ENCODE assay signal across 8 cellular contexts in the genomic region with DNA sequence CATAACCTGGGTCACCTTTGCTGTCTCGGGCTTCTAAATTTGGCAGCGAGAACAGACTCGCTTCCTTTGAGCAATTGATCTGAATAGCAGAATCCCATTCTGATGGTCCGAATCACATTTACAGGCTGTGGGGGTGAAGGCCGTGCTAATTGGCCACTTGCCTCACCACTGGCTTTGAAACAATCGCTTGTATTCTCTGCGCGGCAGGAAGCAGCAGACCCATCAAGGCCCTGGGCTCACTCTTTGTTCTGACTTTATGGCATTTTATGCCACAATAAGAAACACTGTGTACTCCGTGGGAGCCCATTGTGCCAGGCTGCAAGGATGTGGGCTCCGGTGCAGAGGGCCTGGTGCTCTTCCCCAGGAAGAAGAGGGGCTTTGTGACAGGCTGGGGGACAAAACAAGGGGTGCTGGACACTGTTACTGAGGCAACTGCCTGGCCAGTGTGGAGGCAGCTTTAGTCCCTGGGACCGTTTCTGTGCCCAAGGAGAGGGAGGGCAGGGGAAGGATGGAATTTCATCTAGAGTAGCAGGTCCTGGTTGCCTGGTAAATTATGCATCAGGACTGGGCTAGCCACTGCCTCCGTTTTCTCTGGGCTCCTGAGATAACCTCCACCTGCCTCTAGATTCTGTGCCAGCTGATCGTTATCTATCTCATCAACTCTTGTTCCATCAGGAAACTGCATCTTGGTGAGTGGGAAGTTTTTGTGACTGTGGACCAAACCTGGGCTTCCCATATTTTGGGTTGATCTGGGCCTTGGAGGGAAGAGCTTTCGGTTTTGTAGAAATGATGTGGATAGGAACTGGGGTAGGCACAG.
A peak's percentile ranks its signal among the peaks of the same experiment; 100 is the strongest.
DNase-seq lines count a peak whose midpoint lies in the region; ATAC-seq and TF ChIP-seq lines count a peak whose summit lies in the region.

No MANE protein-coding gene starts in this region.

- 81 to 82% methylated on average over 14 of the region's 14 CpGs for WGBS in GM23248 (ENCODE audit: low coverage in 1 of 2, low lambda C conversion rate in 2 of 2, missing lambda C conversion rate in 2 of 2), 2 experiments
- WGBS in right cardiac atrium: 48% methylated on average over 14 of the region's 14 CpGs
- 51 to 53% (median 51%) methylated on average over 14 of the region's 14 CpGs for WGBS in psoas muscle, 3 donors

- peaks cover 20% of the 10 kb centered on the region; the same call in 1 of the 2 replicates for H3K4me1 ChIP-seq in GM23248 (ENCODE audit: insufficient read depth)
- no peaks in the 10 kb centered on the region for H3K4me1 ChIP-seq in right cardiac atrium (ENCODE audit: control insufficient read depth, insufficient read depth, low read length)
- peaks cover 5% of the 10 kb centered on the region for H3K4me1 ChIP-seq in psoas muscle
- H3K4me1 ChIP-seq in mucosa of descending colon (ENCODE audit: low read depth): no peaks in the 10 kb centered on the region

- H3K27me3 ChIP-seq in GM23248 (replicated peaks; ENCODE audit: insufficient read depth) (no peaks in the 10 kb centered on the region), right cardiac atrium (ENCODE audit: control insufficient read depth, insufficient read depth) (no peaks in the 10 kb centered on the region), psoas muscle (ENCODE audit: insufficient read depth in 3 of 3, low read length in 2 of 3) (peaks cover 0 to 21% (median 0%) of the 10 kb centered on the region in 3 donors)

- H3F3A ChIP-seq in GM23248 (ENCODE audit: insufficient read depth): no peaks in the 10 kb centered on the region

- no peaks in the 10 kb centered on the region for H4K20me1 ChIP-seq in GM23248 (ENCODE audit: insufficient read depth)

- H3K27ac ChIP-seq in GM23248 (no peak overlapping the region), right cardiac atrium (ENCODE audit: low read length) (peak overlapping the region; percentile 57), psoas muscle (peak overlapping the region; percentile 27)

- no peaks in the 10 kb centered on the region for H3K9me3 ChIP-seq in GM23248 (ENCODE audit: low read depth)
- no peaks in the 10 kb centered on the region for H3K9me3 ChIP-seq in right cardiac atrium (ENCODE audit: control insufficient read depth, low read length)
- H3K9me3 ChIP-seq in psoas muscle: no peaks in the 10 kb centered on the region
- peaks cover 5% of the 10 kb centered on the region for H3K9me3 ChIP-seq in mucosa of descending colon

- no peaks in the 10 kb centered on the region for H3K9me2 ChIP-seq in GM23248 (ENCODE audit: insufficient read depth)

- H3K4me3 ChIP-seq in GM23248: peak overlapping the region; percentile 80; the same call in 1 of the 2 replicates
- no peak overlapping the region for H3K4me3 ChIP-seq in right cardiac atrium (ENCODE audit: low read length)
- peak overlapping the region; percentile 71 for H3K4me3 ChIP-seq in psoas muscle
- H3K4me3 ChIP-seq in mucosa of descending colon: no peak overlapping the region

- H3K79me2 ChIP-seq in GM23248 (ENCODE audit: insufficient read depth): no peaks in the 10 kb centered on the region

- peak overlapping the region; percentile 87 for H3K4me2 ChIP-seq in GM23248 (ENCODE audit: unreplicated experiment)

- no peak overlapping the region for H3K9ac ChIP-seq in GM23248

- H3K36me3 ChIP-seq in GM23248 (ENCODE audit: low read depth) (no peaks in the 10 kb centered on the region), psoas muscle (ENCODE audit: insufficient read depth in 1 of 2, low read depth in 1 of 2) (no peaks in the 10 kb centered on the region), mucosa of descending colon (ENCODE audit: low read depth) (no peaks in the 10 kb centered on the region)

- no peak for TF ChIP-seq CTCF in psoas muscle (IDR thresholded peaks at IDR 0.05)
- no peak for TF ChIP-seq CTCF in mucosa of descending colon (IDR thresholded peaks at IDR 0.05)

- DNase-seq in GM23248 (no peak), amygdala (lab: John Stamatoyannopoulos, UW) (peak in 50 of 56 donors; percentile 29 to 85 (median 64)), right cardiac atrium (no peak), psoas muscle (no peak), OCI-M1 (lab: John Stamatoyannopoulos, UW) (no peak), mucosa of descending colon (no peak)
- DNase-seq in activated CD8-positive, alpha-beta memory T cell treated with anti-CD3 and anti-CD28 coated beads, Interleukin-2, amount 50 U/mL, for 4 hours: no peak

- ATAC-seq in right cardiac atrium (peak; percentile 16 to 40), psoas muscle (no peak), HG02623 (IDR thresholded peaks at IDR 0.05; ENCODE audit: unreplicated experiment) (no peak), mucosa of descending colon (no peak)

- intact Hi-C loops in right cardiac atrium (cut with DNase I) (loop anchor here (2.0 to 10.0 kb wide), 3 partner anchors 261 to 699 kb away; a partner anchor contains a TSS), psoas muscle (cut with DNase I) (loop anchor here (1.0 to 5.0 kb wide), 3 partner anchors 261 to 701 kb away; a partner anchor contains a TSS), mucosa of descending colon (cut with DNase I, micrococcal nuclease) (loop anchor here in 1 of 2 donors (5.0 kb wide), 1 partner anchor 701 kb away; no protein-coding TSS in a partner anchor)

- in situ Hi-C loops in GM23248 (cut with MboI): loop anchor here (10.0 kb wide), 1 partner anchor 699 kb away; no protein-coding TSS in a partner anchor

- H2AFZ ChIP-seq in GM23248: no peak overlapping the region

Comparison
In these comparisons a context has a peak if more than half of its experiments do, and no peak if none do; other contexts are left out.
1. DNase-seq: peak in amygdala (50 of 56); none in GM23248 (single experiment), right cardiac atrium (0 of 3), psoas muscle (0 of 2), activated CD8-positive, alpha-beta memory T cell treated with anti-CD3 and anti-CD28 coated beads, Interleukin-2, amount 50 U/mL, for 4 hours (single experiment), OCI-M1 (single experiment) and mucosa of descending colon (0 of 3).
2. H3K4me3 ChIP-seq: peak in GM23248 (single experiment) and psoas muscle (single experiment); none in right cardiac atrium (single experiment) and mucosa of descending colon (single experiment).
3. ATAC-seq: peak in right cardiac atrium (2 of 2); none in psoas muscle (0 of 4), HG02623 (single experiment) and mucosa of descending colon (single experiment).